Comparison of ENCODE assay signal across 1 cellular context in genomic region chr16:73054131-73054496, GRCh38.
TF ChIP-seq lines count a peak whose summit lies in the region.

No MANE protein-coding gene starts in this region.

TF ChIP-seq in HCT116, 20 proteins besides CTCF, POLR2A, EP300 and RAD21 (continued from another document):
- TF ChIP-seq REST (IDR thresholded peaks at IDR 0.05; ENCODE audit: low read depth), result no peak
- no peak for TF ChIP-seq SIN3A (IDR thresholded peaks at IDR 0.05; ENCODE audit: low read depth)
